8 cellular contexts compared by ENCODE assay signal in genomic region chr15:51623386-51623938, GRCh38. TPM values are rescaled to one million over a fixed set of nuclear protein-coding genes. Genes with fewer than 3 reads are reported as not detected.
A peak's percentile ranks its signal among the peaks of the same experiment; 100 is the strongest.
DNase-seq lines count a peak whose midpoint lies in the region; TF ChIP-seq lines count a peak whose summit lies in the region.

No MANE protein-coding gene starts in this region.

- peak overlapping the region; percentile 62 for H2AFZ ChIP-seq in OCI-LY7 (ENCODE audit: low read length)

- no peak overlapping the region for H3K27ac Mint-ChIP-seq in activated CD4-positive, alpha-beta T cell treated with anti-CD3 and anti-CD28 coated beads, Interleukin-2, amount 10 ng/mL, durations not matched to agents 24 days and 14 days
- no peak overlapping the region for H3K27ac Mint-ChIP-seq in nephron progenitor cell

- H3K27me3 ChIP-seq in dorsolateral prefrontal cortex: no peaks in the 10 kb centered on the region

- DNase-seq in activated CD4-positive, alpha-beta T cell treated with anti-CD3 and anti-CD28 coated beads, Interleukin-2, amount 10 ng/mL, durations not matched to agents 24 days and 14 days: no peak
- DNase-seq in activated CD4-positive, alpha-beta T cell treated with anti-CD3 and anti-CD28 coated beads, Interleukin-2, amount 50 U/mL, for 4 hours: no peak
- DNase-seq in OCI-LY7 (ENCODE audit: low spot score): no peak
- no peak for DNase-seq in dorsolateral prefrontal cortex
- no peak for DNase-seq in nephron progenitor cell
- DNase-seq in NCI-H2171 (lab: John Stamatoyannopoulos, UW): no peak
- no peak for DNase-seq in posterior vena cava (ENCODE audit: low spot score)
- DNase-seq in activated naive CD4-positive, alpha-beta T cell treated with anti-CD3 and anti-CD28 coated beads, Interleukin-2, amount 50 U/mL, for 16 hours: no peak

- intact Hi-C loops in activated CD4-positive, alpha-beta T cell treated with anti-CD3 and anti-CD28 coated beads, Interleukin-2, amount 10 ng/mL, durations not matched to agents 24 days and 14 days (cut with micrococcal nuclease): no loop called here
- intact Hi-C loops in OCI-LY7 (cut with micrococcal nuclease; ENCODE audit: unreplicated experiment) (no loop called here), dorsolateral prefrontal cortex (cut with DNase I) (loop anchor here in 1 of 2 donors (5.0 kb wide), 1 partner anchor 104 kb away; no protein-coding TSS in a partner anchor), posterior vena cava (cut with DNase I) (no loop called here)

- CTCF ChIA-PET in OCI-LY7 (lab: Charles Lee; ENCODE audit: unreplicated experiment): no interaction called here

- no peaks in the 10 kb centered on the region for H3K9me3 ChIP-seq in OCI-LY7 (ENCODE audit: low read length)

- peaks cover 57% of the 10 kb centered on the region for H3K27me3 Mint-ChIP-seq in activated CD4-positive, alpha-beta T cell treated with anti-CD3 and anti-CD28 coated beads, Interleukin-2, amount 10 ng/mL, durations not matched to agents 24 days and 14 days
- peaks cover 7% of the 10 kb centered on the region for H3K27me3 Mint-ChIP-seq in nephron progenitor cell (ENCODE audit: low read depth, poor library complexity)

- no peaks in the 10 kb centered on the region for H3K36me3 ChIP-seq in OCI-LY7 (ENCODE audit: insufficient read depth, low read length)

- no peaks in the 10 kb centered on the region for H3K36me3 Mint-ChIP-seq in activated CD4-positive, alpha-beta T cell treated with anti-CD3 and anti-CD28 coated beads, Interleukin-2, amount 10 ng/mL, durations not matched to agents 24 days and 14 days (ENCODE audit: low read depth)
- H3K36me3 Mint-ChIP-seq in nephron progenitor cell (ENCODE audit: low read depth): no peaks in the 10 kb centered on the region

- H3K9me2 ChIP-seq in OCI-LY7 (ENCODE audit: insufficient read depth, low read length): no peaks in the 10 kb centered on the region

- H3K4me2 ChIP-seq in OCI-LY7 (ENCODE audit: low read length): peak overlapping the region; percentile 69

- peaks cover 3% of the 10 kb centered on the region for H3K9me3 Mint-ChIP-seq in activated CD4-positive, alpha-beta T cell treated with anti-CD3 and anti-CD28 coated beads, Interleukin-2, amount 10 ng/mL, durations not matched to agents 24 days and 14 days
- H3K9me3 Mint-ChIP-seq in nephron progenitor cell: no peaks in the 10 kb centered on the region

- no TSS peak for BruUV-seq in OCI-LY7 (replicated peaks; lab: Mats Ljungman, UMichigan)

- no peaks in the 10 kb centered on the region for H3K4me1 ChIP-seq in OCI-LY7 (ENCODE audit: insufficient read depth, low read length, poor library complexity, severe bottlenecking)

- no peak overlapping the region for H3K27ac ChIP-seq in OCI-LY7 (ENCODE audit: low read depth, low read length, poor library complexity, severe bottlenecking)
- peak overlapping the region in 58 of 59 donors; percentile 7 to 97 (median 90) for H3K27ac ChIP-seq in dorsolateral prefrontal cortex

- peak overlapping the region; percentile 69 for H3K4me3 ChIP-seq in OCI-LY7 (ENCODE audit: low read depth, low read length, poor library complexity, severe bottlenecking)
- peak overlapping the region; percentile 61 to 98 (median 86) for H3K4me3 ChIP-seq in dorsolateral prefrontal cortex

- no peaks in the 10 kb centered on the region for H4K20me1 ChIP-seq in OCI-LY7 (ENCODE audit: insufficient read depth, low read length)

- POLR2A ChIA-PET in OCI-LY7 (lab: Charles Lee): no interaction called here

- H3K4me3 Mint-ChIP-seq in activated CD4-positive, alpha-beta T cell treated with anti-CD3 and anti-CD28 coated beads, Interleukin-2, amount 10 ng/mL, durations not matched to agents 24 days and 14 days: peak overlapping the region; percentile 87
- H3K4me3 Mint-ChIP-seq in nephron progenitor cell: peak overlapping the region; percentile 97

- no peaks in the 10 kb centered on the region for H3K79me2 ChIP-seq in OCI-LY7 (ENCODE audit: insufficient read depth, low read depth, low read length)

- peaks cover 12% of the 10 kb centered on the region for H3K4me1 Mint-ChIP-seq in activated CD4-positive, alpha-beta T cell treated with anti-CD3 and anti-CD28 coated beads, Interleukin-2, amount 10 ng/mL, durations not matched to agents 24 days and 14 days
- peaks cover 41% of the 10 kb centered on the region for H3K4me1 Mint-ChIP-seq in nephron progenitor cell

- TF ChIP-seq CTCF in OCI-LY7 (conservative IDR thresholded peaks at IDR 0.05; ENCODE audit: low read length) (no peak), dorsolateral prefrontal cortex (IDR thresholded peaks at IDR 0.05 in 54 of 56, conservative IDR thresholded peaks at IDR 0.05 in 2 of 56; ENCODE audit: low read depth in 1 of 56, partially characterized antibody in 56 of 56) (no peak), nephron progenitor cell (IDR thresholded peaks at IDR 0.05) (no peak)

RNA-seq across cellular contexts. Expression of gene DMXL2, which starts 0.9 kb away (rescaled TPM):
- total RNA-seq in activated CD4-positive, alpha-beta T cell treated with anti-CD3 and anti-CD28 coated beads, Interleukin-2, amount 10 ng/mL, durations not matched to agents 24 days and 14 days: 3.4 and 4.6 TPM in 2 replicates
- 0.33 and 0.47 TPM in 2 replicates for total RNA-seq in OCI-LY7 (2014; rRNA removed; shearing (Covaris generic))
- total RNA-seq in OCI-LY7 (2022) (0.32 and 0.35 TPM in 2 replicates), dorsolateral prefrontal cortex (100 to 1,000 TPM in 44 of 120 experiments, 10 to 100 TPM in 76; 41.3 to 121 (median 94.2) TPM), posterior vena cava (10 to 100 TPM; 23.2 to 31.5 TPM)

RNA-seq across cellular contexts. Expression of gene SCG3, which starts 57.8 kb away (rescaled TPM):
- not detected in 2 replicates for total RNA-seq in activated CD4-positive, alpha-beta T cell treated with anti-CD3 and anti-CD28 coated beads, Interleukin-2, amount 10 ng/mL, durations not matched to agents 24 days and 14 days
- total RNA-seq in OCI-LY7 (2014; rRNA removed; shearing (Covaris generic)): not detected in 2 replicates
- total RNA-seq in OCI-LY7 (2022): not detected in 2 replicates
- total RNA-seq in dorsolateral prefrontal cortex: 100 to 1,000 TPM in 100 of 120 experiments, 10 to 100 TPM in 20; 40.1 to 220 (median 136) TPM
- under 1 TPM; 0.14 to 0.46 TPM for total RNA-seq in posterior vena cava

Comparison
In these comparisons a context has a peak if more than half of its experiments do, and no peak if none do; other contexts are left out.
1. RNA of gene SCG3, which starts 57.8 kb away (total RNA-seq): 40.1 to 220 TPM in dorsolateral prefrontal cortex; 0.14 to 0.46 TPM in posterior vena cava, not detected in activated CD4-positive, alpha-beta T cell treated with anti-CD3 and anti-CD28 coated beads, Interleukin-2, amount 10 ng/mL, durations not matched to agents 24 days and 14 days and not detected in OCI-LY7; every median in the first group is over 10 times any median in the second.